ENCODE assay signal across 9 cellular contexts in genomic region chr10:103241262-103242011, GRCh38. TPM values are rescaled to one million over a fixed set of nuclear protein-coding genes. Genes with fewer than 3 reads are reported as not detected.
DNase-seq lines count a peak whose midpoint lies in the region; ATAC-seq and FAIRE-seq lines count a peak whose summit lies in the region.
"Had no signal": no experiment of that assay in that cellular context is flagged by ENCODE, and none has a peak within 500 bp of the region (broad histone marks: within the 10 kb centered on the region; RNA-seq: fewer than 3 reads in every experiment).

No MANE protein-coding gene starts in this region.

- no peaks in the 10 kb centered on the region for H3K9me3 Mint-ChIP-seq in memory B cell
- H3K9me3 Mint-ChIP-seq: natural killer cell had no signal

- DNase-seq in NCI-H460 (ENCODE audit: extremely low read depth, low read depth) (peak; percentile 91), memory B cell (ENCODE audit: low spot score in 2 of 2) (no peak), mesenteric fat pad (ENCODE audit: low spot score) (no peak), GOT3 (lab: John Stamatoyannopoulos, UW) (no peak)
- DNase-seq in activated T-cell treated with anti-CD3 and anti-CD28 coated beads, Interleukin-2, amount 50 U/mL, for 1 hour: no peak
- DNase-seq: natural killer cell had no signal

- peaks cover 12% of the 10 kb centered on the region for H3K4me1 Mint-ChIP-seq in memory B cell

- FAIRE-seq in G401.6 (lab: Jason Lieb, UNC): peak; percentile 96

- no peak overlapping the region for H3K27ac Mint-ChIP-seq in memory B cell
- H3K27ac Mint-ChIP-seq: natural killer cell had no signal

- H3K4me3 Mint-ChIP-seq in memory B cell: no peak overlapping the region
- H3K4me3 Mint-ChIP-seq: natural killer cell had no signal

- H3K36me3 Mint-ChIP-seq in memory B cell: no peaks in the 10 kb centered on the region
- H3K36me3 Mint-ChIP-seq: natural killer cell had no signal

- ATAC-seq in memory B cell (ENCODE audit: low read depth) (peak; percentile 48), HG02588 (IDR thresholded peaks at IDR 0.05; ENCODE audit: unreplicated experiment) (no peak)

- H3K27me3 Mint-ChIP-seq in memory B cell: no peaks in the 10 kb centered on the region

- peak overlapping the region; percentile 43 for H3K27ac ChIP-seq in cingulate gyrus (ENCODE audit: low read depth, low read length)

RNA-seq across cellular contexts. Expression of gene RPEL1, which starts 4.2 kb away (rescaled TPM):
- total RNA-seq in NCI-H460 (2014; rRNA removed; shearing (Covaris generic)): 0.17 and 0.29 TPM in 2 replicates
- 0.32 TPM in 1 of 2 replicates, not detected in the other for polyA plus RNA-seq in NCI-H460 (2014; cell fraction: nucleus; rRNA removed)
- not detected for total RNA-seq in mesenteric fat pad
- total RNA-seq: natural killer cell had no signal

RNA-seq across cellular contexts. Expression of gene INA, which starts 35.5 kb away (rescaled TPM):
- total RNA-seq in NCI-H460 (2014; rRNA removed; shearing (Covaris generic)): not detected in 2 replicates
- not detected in 2 replicates for polyA plus RNA-seq in NCI-H460 (2014; cell fraction: nucleus; rRNA removed)
- not detected for total RNA-seq in mesenteric fat pad
- total RNA-seq: natural killer cell had no signal

RNA-seq across cellular contexts. Expression of gene NT5C2, which starts 48.4 kb away (rescaled TPM):
- 170 and 220 TPM in 2 replicates for total RNA-seq in NCI-H460 (2014; rRNA removed; shearing (Covaris generic))
- polyA plus RNA-seq in NCI-H460 (2014; cell fraction: nucleus; rRNA removed): 123 and 129 TPM in 2 replicates
- 56.5 TPM for total RNA-seq in mesenteric fat pad
